Comparison of ENCODE assay signal across 8 cellular contexts in genomic region chr10:43436291-43437140, GRCh38. TPM values are rescaled to one million over a fixed set of nuclear protein-coding genes. Genes with fewer than 3 reads are reported as not detected.
A peak's percentile ranks its signal among the peaks of the same experiment; 100 is the strongest.
DNase-seq lines count a peak whose midpoint lies in the region; ATAC-seq, FAIRE-seq and TF ChIP-seq lines count a peak whose summit lies in the region.

TSS of gene ZNF487 (plus strand) at chr10:43437111. CDS start at chr10:43475814, 38,703 bp downstream.

- H3K4me1 Mint-ChIP-seq in central memory CD8-positive, alpha-beta T cell = peaks cover 21% of the 10 kb centered on the region

- H3K36me3 ChIP-seq in keratinocyte (ENCODE audit: control insufficient read depth in 2 of 2, extremely low read depth in 1 of 2, insufficient read depth in 2 of 2, low read length in 2 of 2) = no peaks in the 10 kb centered on the region

- in situ Hi-C loops in ACHN (cut with HindIII; ENCODE audit: low pct_ligation_motif_present, low pct_unique_long_range_greater_than_20kb, low sequenced_read_pairs) = no loop called here

- H3K9me1 ChIP-seq in keratinocyte (ENCODE audit: control insufficient read depth, extremely low read depth, insufficient read depth, low read length) = no peaks in the 10 kb centered on the region

- no peaks in the 10 kb centered on the region for H3K9me3 Mint-ChIP-seq in central memory CD8-positive, alpha-beta T cell

- H3K27me3 ChIP-seq in keratinocyte (ENCODE audit: control insufficient read depth, extremely low read depth, insufficient read depth, low read length) = no peaks in the 10 kb centered on the region

- H3K4me1 ChIP-seq in keratinocyte (ENCODE audit: control insufficient read depth, extremely low read depth, insufficient read depth, low read length) = peaks cover 3% of the 10 kb centered on the region

- H3K27me3 Mint-ChIP-seq in central memory CD8-positive, alpha-beta T cell = no peaks in the 10 kb centered on the region

- ATAC-seq in GM18519 (IDR thresholded peaks at IDR 0.05; ENCODE audit: low FRiP score, unreplicated experiment) = peak; percentile 98
- peak; percentile 97 for ATAC-seq in HG03039 (IDR thresholded peaks at IDR 0.05; ENCODE audit: unreplicated experiment)
- peak; percentile 95 to 97 for ATAC-seq in activated CD4-positive, CD25-positive, alpha-beta regulatory T cell treated with anti-CD3 and anti-CD28 coated beads, Interleukin-2, amount 50 U/mL, for 24 hours
- peak; percentile 94 for ATAC-seq in central memory CD8-positive, alpha-beta T cell (replicated peaks; ENCODE audit: extremely low read depth, poor library complexity, severe bottlenecking)

- peak within 1 kb of the TSS; percentile 98 for H3K27ac ChIP-seq in keratinocyte (ENCODE audit: control insufficient read depth, insufficient read depth, low read length)

- dilution Hi-C loops in keratinocyte (cut with MboI; ENCODE audit: extremely low pct_ligation_motif_present, low sequenced_read_pairs) = no loop called here

- peaks cover 7% of the 10 kb centered on the region for H3K79me2 ChIP-seq in keratinocyte (ENCODE audit: control insufficient read depth, insufficient read depth, low read length)

- no peak for FAIRE-seq in keratinocyte (lab: Jason Lieb, UNC)

- DNase-seq in ACHN = peak; percentile 90
- peak; percentile 57 for DNase-seq in NCI-H2171 treated with DMSO at 0.1 percent for 48 hours (lab: John Stamatoyannopoulos, UW)
- DNase-seq in central memory CD8-positive, alpha-beta T cell (ENCODE audit: low spot score in 2 of 2) = peak; percentile 88 to 89
- peak; percentile 58 for DNase-seq in keratinocyte (ENCODE audit: low read depth, low spot score)
- DNase-seq in stimulated activated CD4-positive, alpha-beta T cell treated with anti-CD3 and anti-CD28 coated beads, Interleukin-12 subunit alpha, Interleukin-12 subunit beta, amount 100 ng/mL, for 48 hours (ENCODE audit: low read depth in 2 of 3, low spot score in 1 of 3) = peak; percentile 77 to 82 (median 79)

- peaks cover 23% of the 10 kb centered on the region for H3K36me3 Mint-ChIP-seq in central memory CD8-positive, alpha-beta T cell (ENCODE audit: insufficient read depth)

- no peaks in the 10 kb centered on the region for H3K9me3 ChIP-seq in keratinocyte (ENCODE audit: control insufficient read depth, low read depth, low read length)

- TF ChIP-seq CTCF in keratinocyte (optimal IDR thresholded peaks at IDR 0.05 in 1 of 3, IDR thresholded peaks at IDR 0.05 in 1 of 3, conservative IDR thresholded peaks at IDR 0.05 in 1 of 3; ENCODE audit: extremely low read depth in 1 of 3, insufficient read depth in 2 of 3, low read length in 3 of 3) = peak in 1 of 3 experiments; percentile 11

- H3K27ac Mint-ChIP-seq in central memory CD8-positive, alpha-beta T cell (ENCODE audit: low read depth) = peak within 1 kb of the TSS; percentile 99

- no peaks in the 10 kb centered on the region for H4K20me1 ChIP-seq in keratinocyte (ENCODE audit: control insufficient read depth, extremely low read depth, insufficient read depth, low read length)

- H3K4me3 Mint-ChIP-seq in central memory CD8-positive, alpha-beta T cell = peak within 1 kb of the TSS; percentile 97

- H3K9ac ChIP-seq in keratinocyte (ENCODE audit: control insufficient read depth, extremely low read depth, insufficient read depth, low read length) = peak within 1 kb of the TSS; percentile 98

- peak within 1 kb of the TSS; percentile 98 for H3K4me2 ChIP-seq in keratinocyte (ENCODE audit: control insufficient read depth, extremely low read depth, insufficient read depth, low read depth, low read length)

- H3K4me3 ChIP-seq in keratinocyte (ENCODE audit: control insufficient read depth in 2 of 3, extremely low read depth in 1 of 3, insufficient read depth in 2 of 3, low read depth in 1 of 3, low read length in 3 of 3) = peak within 1 kb of the TSS; percentile 69 to 93 (median 93)

- peak within 1 kb of the TSS; percentile 97 for H2AFZ ChIP-seq in keratinocyte (ENCODE audit: control insufficient read depth, low read length)

RNA-seq across cellular contexts. Expression of gene ZNF487, which starts in this region (rescaled TPM):
- 3.6 to 5.1 TPM (median 4.1 TPM) in 3 replicates for polyA plus RNA-seq in keratinocyte
- 1.0 TPM for polyA plus RNA-seq in keratinocyte (2011; ENCODE audit: low read depth)
- 4.0 and 4.6 TPM in 2 replicates for polyA plus RNA-seq in keratinocyte (2011; cell fraction: cytosol; rRNA removed)
- polyA plus RNA-seq in keratinocyte (2011; cell fraction: nucleus; rRNA removed) = 4.2 and 6.3 TPM in 2 replicates
- polyA plus RNA-seq in keratinocyte (2012; ENCODE audit: low replicate concordance) = 1.7 and 2.3 TPM in 2 replicates
- polyA minus RNA-seq in keratinocyte = 1.6 to 24.1 TPM (median 1.6 TPM) in 3 replicates
- polyA minus RNA-seq in keratinocyte (2011; cell fraction: cytosol; rRNA and poly(A)+ RNA removed) = 5.6 TPM
- polyA minus RNA-seq in keratinocyte (2011; cell fraction: nucleus; rRNA and poly(A)+ RNA removed) = 6.1 and 6.3 TPM in 2 replicates

Comparison
In these comparisons a context has a peak if more than half of its experiments do, and no peak if none do; other contexts are left out.
1. Peak in every context shown above with its lines: DNase-seq, ATAC-seq, H3K4me3 ChIP-seq and H3K27ac ChIP-seq.